In genomic region chr11:14372011-14372410, GRCh38 we compare ENCODE assay signal across 7 cellular contexts.
"Had no signal": no experiment of that assay in that cellular context is flagged by ENCODE, and none has a peak within 500 bp of the region (broad histone marks: within the 10 kb centered on the region; RNA-seq: fewer than 3 reads in every experiment).

No MANE protein-coding gene starts in this region.

- H3K27me3 Mint-ChIP-seq: IgD-negative memory B cell had no signal

- H3K4me3 ChIP-seq: GM23248 had no signal

- ATAC-seq: HepG2 had no signal

- H3K9ac ChIP-seq: GM23248 had no signal

- H3K27ac ChIP-seq: HL-60 had no signal

- H3K27ac Mint-ChIP-seq: H9, HFFc6, IgD-negative memory B cell had no signal

- H3K4me3 Mint-ChIP-seq: H9, HFFc6, IgD-negative memory B cell had no signal

- DNase-seq: GM23248, H9, HCEC 1CT, HFFc6 had no signal

- H2AFZ ChIP-seq: GM23248 had no signal

- H3K36me3 Mint-ChIP-seq: IgD-negative memory B cell had no signal

- H3K9me3 Mint-ChIP-seq: HFFc6, IgD-negative memory B cell had no signal
